ENCODE assay signal across 8 cellular contexts in the genomic region with DNA sequence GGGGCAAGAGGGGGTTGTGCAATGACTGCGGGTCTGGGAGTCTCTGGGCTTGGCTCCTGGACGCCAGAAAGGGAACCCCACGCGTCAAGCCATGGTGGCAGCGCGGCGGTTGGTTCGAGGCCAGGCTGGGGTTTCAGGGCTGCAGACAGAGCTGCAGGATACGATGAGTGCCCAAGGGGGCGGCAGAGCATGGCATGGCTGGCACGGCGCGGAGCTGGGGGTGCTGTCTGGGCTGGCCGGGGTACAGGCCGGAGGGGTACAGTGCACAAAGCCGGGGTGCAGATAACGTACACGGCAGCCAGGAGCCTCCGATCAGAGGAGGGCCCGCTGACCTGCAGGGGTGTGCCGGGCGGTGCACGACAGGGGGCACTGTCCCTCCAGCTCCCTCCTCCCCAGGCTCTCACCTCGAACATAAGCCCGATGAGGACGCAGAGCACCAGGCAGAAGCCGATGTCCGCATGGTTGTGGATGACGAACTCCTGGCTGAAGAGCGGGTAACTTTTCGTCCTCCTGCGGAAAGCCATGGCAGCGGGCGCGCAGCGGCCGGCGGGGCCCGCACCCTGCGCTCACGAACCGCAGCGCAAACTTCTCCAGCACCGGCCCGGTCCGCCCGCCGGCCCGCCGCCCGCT. TPM values are rescaled to one million over a fixed set of nuclear protein-coding genes. Genes with fewer than 3 reads are reported as not detected.
A peak's percentile ranks its signal among the peaks of the same experiment; 100 is the strongest.
DNase-seq lines count a peak whose midpoint lies in the region; ATAC-seq and TF ChIP-seq lines count a peak whose summit lies in the region.

No MANE protein-coding gene starts in this region.

- H3K9me3 ChIP-seq in AG04450 (ENCODE audit: control insufficient read depth, insufficient read depth, low read length) (no peaks in the 10 kb centered on the region; the same call in 1 of the 2 replicates), mesodermal cell (ENCODE audit: control insufficient read depth, low read length) (no peaks in the 10 kb centered on the region)
- no peaks in the 10 kb centered on the region for H3K9me3 ChIP-seq in effector memory CD4-positive, alpha-beta T cell (ENCODE audit: control insufficient read depth, low read length)

- POLR2A ChIA-PET in AG04450 (lab: Yijun Ruan, JAX) = interaction anchor here (0.8 to 2.5 kb wide), 15 partner anchors 10 to 165 kb away, joined by 3 to 27 read pairs (median 4); a partner anchor contains a TSS

- H3K27me3 Mint-ChIP-seq in activated CD4-positive, alpha-beta T cell treated with anti-CD3 and anti-CD28 coated beads, Interleukin-2, amount 10 ng/mL, durations not matched to agents 24 days and 14 days = peaks cover 12% of the 10 kb centered on the region

- H3K4me3 Mint-ChIP-seq in activated CD4-positive, alpha-beta T cell treated with anti-CD3 and anti-CD28 coated beads, Interleukin-2, amount 10 ng/mL, durations not matched to agents 24 days and 14 days = peak overlapping the region; percentile 81

- TF ChIP-seq POLR2A in GM18505 (IDR thresholded peaks at IDR 0.05; ENCODE audit: borderline replicate concordance, extremely low read depth, insufficient read depth, insufficient read length) = no peak

- intact Hi-C loops in activated CD4-positive, alpha-beta T cell treated with anti-CD3 and anti-CD28 coated beads, Interleukin-2, amount 10 ng/mL, durations not matched to agents 24 days and 14 days (cut with micrococcal nuclease) = loop anchor here (2.0 to 5.0 kb wide), 4 partner anchors 59 to 414 kb away; a partner anchor contains a TSS

- H3K4me1 Mint-ChIP-seq in activated CD4-positive, alpha-beta T cell treated with anti-CD3 and anti-CD28 coated beads, Interleukin-2, amount 10 ng/mL, durations not matched to agents 24 days and 14 days = peaks cover 30% of the 10 kb centered on the region

- DNase-seq in AG04450 (ENCODE audit: low read depth, low spot score) (no peak), NCI-H446 treated with DMSO at 0.1 percent for 48 hours (lab: John Stamatoyannopoulos, UW) (peak; percentile 33)
- no peak for DNase-seq in activated CD4-positive, alpha-beta T cell treated with anti-CD3 and anti-CD28 coated beads, Interleukin-2, amount 10 ng/mL, durations not matched to agents 24 days and 14 days
- peak in 1 of 3 donors; percentile 23 for DNase-seq in effector memory CD4-positive, alpha-beta T cell
- DNase-seq in stimulated activated CD8-positive, alpha-beta memory T cell treated with anti-CD3 and anti-CD28 coated beads, Interleukin-4, amount 100 ng/mL, for 4 hours (ENCODE audit: low read depth in 2 of 2, low spot score in 1 of 2) = peak; percentile 13 to 36

- CTCF ChIA-PET in AG04450 (lab: Charles Lee) = interaction anchor here (0.7 to 4.0 kb wide), 22 partner anchors 9 to 313 kb away, joined by 3 to 31 read pairs (median 4); no protein-coding TSS in a partner anchor

- TF ChIP-seq CTCF in AG04450 (IDR thresholded peaks at IDR 0.05; ENCODE audit: low read depth, low read length) = peak; percentile 58

- H3K27ac Mint-ChIP-seq in activated CD4-positive, alpha-beta T cell treated with anti-CD3 and anti-CD28 coated beads, Interleukin-2, amount 10 ng/mL, durations not matched to agents 24 days and 14 days = peak overlapping the region; percentile 71

- H3K9me3 Mint-ChIP-seq in activated CD4-positive, alpha-beta T cell treated with anti-CD3 and anti-CD28 coated beads, Interleukin-2, amount 10 ng/mL, durations not matched to agents 24 days and 14 days = no peaks in the 10 kb centered on the region

- H3K4me3 ChIP-seq in AG04450 (ENCODE audit: low read depth, low read length) (peak overlapping the region; percentile 94), mesodermal cell (ENCODE audit: extremely low read depth, insufficient read depth, low read length, poor library complexity, severe bottlenecking) (peak overlapping the region; percentile 62)
- H3K4me3 ChIP-seq in effector memory CD4-positive, alpha-beta T cell (ENCODE audit: insufficient read depth, low read depth, low read length, poor library complexity, severe bottlenecking) = peak overlapping the region; percentile 76

- peaks cover 26% of the 10 kb centered on the region for H3K4me1 ChIP-seq in effector memory CD4-positive, alpha-beta T cell (ENCODE audit: control insufficient read depth, insufficient read depth, low read length, poor library complexity, severe bottlenecking)
- H3K4me1 ChIP-seq in mesodermal cell (ENCODE audit: control insufficient read depth, insufficient read depth, low read length, poor library complexity, severe bottlenecking) = peaks cover 34% of the 10 kb centered on the region

- ATAC-seq in GM18505 (IDR thresholded peaks at IDR 0.05; ENCODE audit: unreplicated experiment) (peak; percentile 66), HG02973 (IDR thresholded peaks at IDR 0.05; ENCODE audit: unreplicated experiment) (peak; percentile 56)

- 2 to 4% methylated on average over 32 to 37 of the region's 51 CpGs for WGBS in mesodermal cell (ENCODE audit: insufficient coverage in 2 of 2), 2 experiments

- H3K36me3 Mint-ChIP-seq in activated CD4-positive, alpha-beta T cell treated with anti-CD3 and anti-CD28 coated beads, Interleukin-2, amount 10 ng/mL, durations not matched to agents 24 days and 14 days (ENCODE audit: low read depth) = no peaks in the 10 kb centered on the region

- H3K36me3 ChIP-seq in effector memory CD4-positive, alpha-beta T cell (ENCODE audit: control insufficient read depth, insufficient read depth, low read length) = no peaks in the 10 kb centered on the region
- H3K36me3 ChIP-seq in mesodermal cell (ENCODE audit: control insufficient read depth, insufficient read depth, low read length) = no peaks in the 10 kb centered on the region

- H3K27ac ChIP-seq in AG04450 (ENCODE audit: low read depth, low read length) (peak overlapping the region; percentile 77), mesodermal cell (ENCODE audit: low read depth, low read length, severe bottlenecking) (peak overlapping the region; percentile 83)
- H3K27ac ChIP-seq in effector memory CD4-positive, alpha-beta T cell (ENCODE audit: insufficient read depth, low read length, poor library complexity, severe bottlenecking) = peak overlapping the region; percentile 53

- no peaks in the 10 kb centered on the region for H3K27me3 ChIP-seq in AG04450 (ENCODE audit: control insufficient read depth, insufficient read depth, low read length)
- H3K27me3 ChIP-seq in effector memory CD4-positive, alpha-beta T cell (replicated peaks; ENCODE audit: control insufficient read depth, insufficient read depth, low read length, poor library complexity, severe bottlenecking) = no peaks in the 10 kb centered on the region

RNA-seq across cellular contexts. Expression of a gene that starts 0.4 kb away (rescaled TPM):
- 134 and 152 TPM in 2 replicates for polyA plus RNA-seq in AG04450 (2011; rRNA removed)
- 164 and 174 TPM in 2 replicates for polyA minus RNA-seq in AG04450 (2011; rRNA and poly(A)+ RNA removed)
- 2.6 TPM in 2 replicates for total RNA-seq in activated CD4-positive, alpha-beta T cell treated with anti-CD3 and anti-CD28 coated beads, Interleukin-2, amount 10 ng/mL, durations not matched to agents 24 days and 14 days
- polyA plus RNA-seq in mesodermal cell (2013, experiment 1 of 2) = 19.4 TPM
- 16.0 TPM for polyA plus RNA-seq in mesodermal cell (2013, experiment 2 of 2)

Comparison
In these comparisons a context has a peak if more than half of its experiments do, and no peak if none do; other contexts are left out.
1. DNase-seq: peak in NCI-H446 treated with DMSO at 0.1 percent for 48 hours (single experiment) and stimulated activated CD8-positive, alpha-beta memory T cell treated with anti-CD3 and anti-CD28 coated beads, Interleukin-4, amount 100 ng/mL, for 4 hours (2 of 2); none in AG04450 (single experiment) and activated CD4-positive, alpha-beta T cell treated with anti-CD3 and anti-CD28 coated beads, Interleukin-2, amount 10 ng/mL, durations not matched to agents 24 days and 14 days (single experiment).
2. Peak in every context shown above with its lines, with median percentiles within 50 percentile points of each other: H3K27ac ChIP-seq and H3K4me3 ChIP-seq.